ENCODE assay signal across 16 cellular contexts in the genomic region with DNA sequence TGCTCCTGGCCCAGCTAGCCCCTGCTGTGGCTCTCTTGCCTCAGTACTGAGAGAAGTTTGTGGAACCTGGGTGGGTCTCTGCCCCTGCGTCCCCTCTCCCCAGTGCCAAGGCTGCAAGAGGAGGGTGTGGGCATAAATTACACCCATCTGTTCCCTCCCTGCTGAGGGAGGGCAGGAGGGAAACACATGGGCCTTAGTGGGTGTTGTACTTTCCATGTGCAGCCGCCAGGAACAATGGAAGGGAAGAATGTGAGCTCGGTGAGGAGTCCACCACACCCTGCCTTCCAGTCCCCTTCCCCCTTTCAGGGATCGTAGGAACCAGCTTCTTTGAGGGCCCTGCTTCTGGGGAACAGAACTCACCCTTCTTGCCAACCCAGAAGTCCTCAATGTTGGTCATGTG.
"Had no signal": no experiment of that assay in that cellular context is flagged by ENCODE, and none has a peak within 500 bp of the region (broad histone marks: within the 10 kb centered on the region; RNA-seq: fewer than 3 reads in every experiment).

No MANE protein-coding gene starts in this region.

- H3K4me1 ChIP-seq: psoas muscle had no signal

- H3K9me3 ChIP-seq: esophagus muscularis mucosa, psoas muscle, stomach, thoracic aorta, transverse colon had no signal

- H3K27ac ChIP-seq: epithelial cell of prostate, esophagus muscularis mucosa, psoas muscle, stomach, thoracic aorta, transverse colon had no signal

- ATAC-seq: effector memory CD8-positive, alpha-beta T cell; psoas muscle; sciatic nerve had no signal

- DNase-seq: effector memory CD8-positive, alpha-beta T cell; foreskin fibroblast; head of caudate nucleus; hippocampal formation; psoas muscle; retina; stimulated activated CD4-positive, alpha-beta T cell treated with anti-CD3 and anti-CD28 coated beads, Interleukin-2, amount 100 ng/mL, for 24 hours; stimulated activated CD4-positive, alpha-beta T cell treated with anti-CD3 and anti-CD28 coated beads, Interleukin-4, amount 100 ng/mL, for 4 hours; stimulated activated naive CD4-positive, alpha-beta T cell; stomach; substantia nigra; transverse colon had no signal

- H3K4me3 ChIP-seq: esophagus muscularis mucosa, psoas muscle, stomach, thoracic aorta, transverse colon had no signal

- H3K27me3 ChIP-seq: esophagus muscularis mucosa, stomach, transverse colon had no signal

- H3K36me3 ChIP-seq: esophagus muscularis mucosa, stomach, thoracic aorta, transverse colon had no signal
